Comparison of ENCODE assay signal across 28 cellular contexts in genomic region chr11:71209181-71209580, GRCh38. TPM values are rescaled to one million over a fixed set of nuclear protein-coding genes. Genes with fewer than 3 reads are reported as not detected.
"Had no signal": no experiment of that assay in that cellular context is flagged by ENCODE, and none has a peak within 500 bp of the region (broad histone marks: within the 10 kb centered on the region; RNA-seq: fewer than 3 reads in every experiment).

No MANE protein-coding gene starts in this region.

- H3K9me3 Mint-ChIP-seq: dendritic cell treated with granulocyte-macrophage colony-stimulating factor and Interleukin-4, amounts not matched to agents 40 ng/mL and 50 ng/mL, for 4 days; mesothelial cell of epicardium; T-cell; T-helper 2 cell treated with Interferon-gamma antibody and Interleukin-4, amounts not matched to agents 5 μg/mL and 100 μg/mL, for 36 hours had no signal

- H3K27me3 Mint-ChIP-seq: activated naive CD8-positive, alpha-beta T cell had no signal

- H3K9me3 ChIP-seq: neutrophil, ovary, psoas muscle, right atrium auricular region, transverse colon, uterus had no signal

- H3K27ac ChIP-seq: heart right ventricle, neutrophil, ovary, psoas muscle, right atrium auricular region, transverse colon, uterus, WERI-Rb-1 had no signal

- H3K27ac Mint-ChIP-seq: activated naive CD8-positive, alpha-beta T cell; dendritic cell treated with granulocyte-macrophage colony-stimulating factor and Interleukin-4, amounts not matched to agents 40 ng/mL and 50 ng/mL, for 4 days; mesothelial cell of epicardium; naive thymus-derived CD8-positive, alpha-beta T cell; stimulated activated naive B cell treated with anti-CD40 and anti-IgM and Interleukin-4, amounts not matched to agents 10 μg/mL and 1 μg/mL and 100 μg/mL, for 72 hours; T-cell; T-helper 2 cell treated with Interferon-gamma antibody and Interleukin-4, amounts not matched to agents 5 μg/mL and 100 μg/mL, for 36 hours had no signal

- H3K27me3 ChIP-seq: ovary, right atrium auricular region, transverse colon had no signal

- FAIRE-seq: keratinocyte had no signal

- H3K4me2 ChIP-seq: smooth muscle cell had no signal

- H3K4me3 ChIP-seq: heart right ventricle, lung, ovary, psoas muscle, right atrium auricular region, smooth muscle cell, transverse colon, uterus had no signal

- ATAC-seq: heart right ventricle; naive thymus-derived CD8-positive, alpha-beta T cell; psoas muscle; stimulated activated naive B cell treated with anti-CD40 and anti-IgM and Interleukin-4, amounts not matched to agents 10 μg/mL and 1 μg/mL and 100 μg/mL, for 72 hours; T-cell had no signal

- H3K4me1 Mint-ChIP-seq: naive thymus-derived CD8-positive, alpha-beta T cell; T-cell had no signal

- H3K4me3 Mint-ChIP-seq: activated naive CD8-positive, alpha-beta T cell; dendritic cell treated with granulocyte-macrophage colony-stimulating factor and Interleukin-4, amounts not matched to agents 40 ng/mL and 50 ng/mL, for 4 days; mesothelial cell of epicardium; naive thymus-derived CD8-positive, alpha-beta T cell; stimulated activated naive B cell treated with anti-CD40 and anti-IgM and Interleukin-4, amounts not matched to agents 10 μg/mL and 1 μg/mL and 100 μg/mL, for 72 hours; T-cell; T-helper 2 cell treated with Interferon-gamma antibody and Interleukin-4, amounts not matched to agents 5 μg/mL and 100 μg/mL, for 36 hours had no signal

- H3K36me3 ChIP-seq: heart right ventricle, neutrophil, ovary, right atrium auricular region, transverse colon, uterus, WERI-Rb-1 had no signal

- DNase-seq: activated CD4-positive, alpha-beta T cell treated with anti-CD3 and anti-CD28 coated beads, Interleukin-2, amount 50 U/mL, for 1 hour; activated CD4-positive, CD25-positive, alpha-beta regulatory T cell treated with anti-CD3 and anti-CD28 coated beads, Interleukin-2, amount 50 U/mL, for 72 hours; activated naive CD4-positive, alpha-beta T cell; activated T-cell treated with anti-CD3 and anti-CD28 coated beads, Interleukin-2, amount 50 U/mL, for 1 hour; amniotic stem cell; effector CD4-positive, alpha-beta T cell; erythroblast; foreskin fibroblast; heart right ventricle; ovary; stimulated activated CD4-positive, alpha-beta T cell treated with anti-CD3 and anti-CD28 coated beads, Interleukin-2, amount 100 ng/mL, for 48 hours; stimulated activated CD8-positive, alpha-beta memory T cell treated with anti-CD3 and anti-CD28 coated beads, Interleukin-4, amount 100 ng/mL, for 48 hours; stimulated activated naive B cell treated with anti-CD40 and anti-IgM and Interleukin-4, amounts not matched to agents 10 μg/mL and 1 μg/mL and 100 μg/mL, for 72 hours; T-cell; transverse colon; uterus; WERI-Rb-1 had no signal

- H3K4me1 ChIP-seq: psoas muscle, right atrium auricular region, uterus had no signal

- H3K36me3 Mint-ChIP-seq: activated naive CD8-positive, alpha-beta T cell; mesothelial cell of epicardium; naive thymus-derived CD8-positive, alpha-beta T cell; stimulated activated naive B cell treated with anti-CD40 and anti-IgM and Interleukin-4, amounts not matched to agents 10 μg/mL and 1 μg/mL and 100 μg/mL, for 72 hours; T-cell had no signal

RNA-seq across cellular contexts. Expression of gene SHANK2, which starts 43.2 kb away (rescaled TPM):
- total RNA-seq: naive thymus-derived CD8-positive, alpha-beta T cell had no signal
- polyA plus RNA-seq: naive thymus-derived CD8-positive, alpha-beta T cell had no signal
